In genomic region chr1:224786533-224787249, GRCh38 we compare ENCODE assay signal across 1 cellular context.
TF ChIP-seq lines count a peak whose summit lies in the region.

No MANE protein-coding gene starts in this region.

TF ChIP-seq in GM23338, 12 proteins besides CTCF, POLR2A, EP300 and RAD21 (continued from another document):
- TF ChIP-seq, protein P1, sequence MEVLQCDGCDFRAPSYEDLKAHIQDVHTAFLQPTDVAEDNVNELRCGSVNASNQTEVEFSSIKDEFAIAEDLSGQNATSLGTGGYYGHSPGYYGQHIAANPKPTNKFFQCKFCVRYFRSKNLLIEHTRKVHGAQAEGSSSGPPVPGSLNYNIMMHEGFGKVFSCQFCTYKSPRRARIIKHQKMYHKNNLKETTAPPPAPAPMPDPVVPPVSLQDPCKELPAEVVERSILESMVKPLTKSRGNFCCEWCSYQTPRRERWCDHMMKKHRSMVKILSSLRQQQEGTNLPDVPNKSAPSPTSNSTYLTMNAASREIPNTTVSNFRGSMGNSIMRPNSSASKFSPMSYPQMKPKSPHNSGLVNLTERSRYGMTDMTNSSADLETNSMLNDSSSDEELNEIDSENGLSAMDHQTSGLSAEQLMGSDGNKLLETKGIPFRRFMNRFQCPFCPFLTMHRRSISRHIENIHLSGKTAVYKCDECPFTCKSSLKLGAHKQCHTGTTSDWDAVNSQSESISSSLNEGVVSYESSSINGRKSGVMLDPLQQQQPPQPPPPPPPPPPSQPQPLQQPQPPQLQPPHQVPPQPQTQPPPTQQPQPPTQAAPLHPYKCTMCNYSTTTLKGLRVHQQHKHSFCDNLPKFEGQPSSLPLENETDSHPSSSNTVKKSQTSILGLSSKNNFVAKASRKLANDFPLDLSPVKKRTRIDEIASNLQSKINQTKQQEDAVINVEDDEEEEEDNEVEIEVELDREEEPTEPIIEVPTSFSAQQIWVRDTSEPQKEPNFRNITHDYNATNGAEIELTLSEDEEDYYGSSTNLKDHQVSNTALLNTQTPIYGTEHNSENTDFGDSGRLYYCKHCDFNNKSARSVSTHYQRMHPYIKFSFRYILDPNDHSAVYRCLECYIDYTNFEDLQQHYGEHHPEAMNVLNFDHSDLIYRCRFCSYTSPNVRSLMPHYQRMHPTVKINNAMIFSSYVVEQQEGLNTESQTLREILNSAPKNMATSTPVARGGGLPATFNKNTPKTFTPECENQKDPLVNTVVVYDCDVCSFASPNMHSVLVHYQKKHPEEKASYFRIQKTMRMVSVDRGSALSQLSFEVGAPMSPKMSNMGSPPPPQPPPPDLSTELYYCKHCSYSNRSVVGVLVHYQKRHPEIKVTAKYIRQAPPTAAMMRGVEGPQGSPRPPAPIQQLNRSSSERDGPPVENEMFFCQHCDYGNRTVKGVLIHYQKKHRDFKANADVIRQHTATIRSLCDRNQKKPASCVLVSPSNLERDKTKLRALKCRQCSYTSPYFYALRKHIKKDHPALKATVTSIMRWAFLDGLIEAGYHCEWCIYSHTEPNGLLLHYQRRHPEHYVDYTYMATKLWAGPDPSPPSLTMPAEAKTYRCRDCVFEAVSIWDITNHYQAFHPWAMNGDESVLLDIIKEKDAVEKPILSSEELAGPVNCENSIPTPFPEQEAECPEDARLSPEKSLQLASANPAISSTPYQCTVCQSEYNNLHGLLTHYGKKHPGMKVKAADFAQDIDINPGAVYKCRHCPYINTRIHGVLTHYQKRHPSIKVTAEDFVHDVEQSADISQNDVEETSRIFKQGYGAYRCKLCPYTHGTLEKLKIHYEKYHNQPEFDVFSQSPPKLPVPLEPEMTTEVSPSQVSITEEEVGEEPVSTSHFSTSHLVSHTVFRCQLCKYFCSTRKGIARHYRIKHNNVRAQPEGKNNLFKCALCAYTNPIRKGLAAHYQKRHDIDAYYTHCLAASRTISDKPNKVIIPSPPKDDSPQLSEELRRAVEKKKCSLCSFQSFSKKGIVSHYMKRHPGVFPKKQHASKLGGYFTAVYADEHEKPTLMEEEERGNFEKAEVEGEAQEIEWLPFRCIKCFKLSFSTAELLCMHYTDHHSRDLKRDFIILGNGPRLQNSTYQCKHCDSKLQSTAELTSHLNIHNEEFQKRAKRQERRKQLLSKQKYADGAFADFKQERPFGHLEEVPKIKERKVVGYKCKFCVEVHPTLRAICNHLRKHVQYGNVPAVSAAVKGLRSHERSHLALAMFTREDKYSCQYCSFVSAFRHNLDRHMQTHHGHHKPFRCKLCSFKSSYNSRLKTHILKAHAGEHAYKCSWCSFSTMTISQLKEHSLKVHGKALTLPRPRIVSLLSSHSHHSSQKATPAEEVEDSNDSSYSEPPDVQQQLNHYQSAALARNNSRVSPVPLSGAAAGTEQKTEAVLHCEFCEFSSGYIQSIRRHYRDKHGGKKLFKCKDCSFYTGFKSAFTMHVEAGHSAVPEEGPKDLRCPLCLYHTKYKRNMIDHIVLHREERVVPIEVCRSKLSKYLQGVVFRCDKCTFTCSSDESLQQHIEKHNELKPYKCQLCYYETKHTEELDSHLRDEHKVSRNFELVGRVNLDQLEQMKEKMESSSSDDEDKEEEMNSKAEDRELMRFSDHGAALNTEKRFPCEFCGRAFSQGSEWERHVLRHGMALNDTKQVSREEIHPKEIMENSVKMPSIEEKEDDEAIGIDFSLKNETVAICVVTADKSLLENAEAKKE (CRISPR knock-in tag; IDR thresholded peaks at IDR 0.05) = no peak
- TF ChIP-seq ETS1 (IDR thresholded peaks at IDR 0.05) = no peak
- TF ChIP-seq ZNF331 (CRISPR knock-in tag; IDR thresholded peaks at IDR 0.05; ENCODE audit: low read depth) = no peak
- TF ChIP-seq CREB1 (CRISPR knock-in tag; IDR thresholded peaks at IDR 0.05; ENCODE audit: low read depth) = no peak
- TF ChIP-seq EZH2 (IDR thresholded peaks at IDR 0.05; ENCODE audit: low read depth, unreplicated experiment) = no peak
TF ChIP-seq in GM23338: peak in this region for 0.
